8 cellular contexts compared by ENCODE assay signal in the genomic region with DNA sequence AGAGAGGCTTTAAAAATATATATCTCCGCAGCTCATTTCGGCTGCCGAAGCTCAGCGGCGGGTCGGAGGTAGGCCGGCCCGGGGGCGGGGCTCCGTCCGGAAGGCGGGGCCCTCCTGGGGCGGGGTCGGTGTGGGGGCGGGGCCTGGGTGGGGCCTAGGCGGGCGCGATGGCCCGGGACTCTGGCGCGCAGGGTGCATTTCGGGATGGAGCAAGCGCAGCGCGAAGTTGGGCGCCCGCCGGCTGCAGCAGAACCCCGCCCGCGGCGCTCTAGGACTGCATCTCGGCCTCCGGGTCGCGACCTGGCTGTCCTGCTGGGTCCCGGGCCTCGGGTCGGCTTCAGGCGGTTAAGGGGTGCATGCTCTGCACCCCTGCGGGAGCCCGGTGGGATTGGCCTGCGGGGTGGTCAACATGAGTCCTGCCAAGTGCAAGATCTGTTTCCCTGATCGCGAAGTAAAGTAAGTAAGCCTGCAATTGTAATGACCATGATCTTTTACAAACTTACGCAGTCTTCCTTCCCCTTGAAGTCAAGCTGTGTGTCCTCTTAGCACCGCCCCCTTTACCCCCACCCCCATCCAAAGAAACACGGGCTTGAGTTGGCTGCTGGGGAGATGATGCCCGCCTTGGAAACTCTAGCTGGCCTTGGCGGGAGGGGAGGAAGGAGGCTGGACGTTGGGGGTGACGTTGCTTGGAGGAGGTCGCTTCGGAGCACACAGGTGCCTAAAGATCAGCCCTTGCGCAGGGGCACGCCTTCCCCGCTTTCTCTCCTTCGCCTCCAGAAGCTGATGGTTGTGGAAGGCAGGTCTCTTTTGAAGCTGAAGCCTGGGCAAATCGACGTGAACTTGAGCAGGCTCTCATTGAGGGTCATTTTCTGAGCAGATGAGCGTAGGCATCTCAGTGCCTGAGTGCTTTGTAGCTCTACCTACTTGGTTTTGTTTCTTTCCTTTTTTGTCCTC. TPM values are rescaled to one million over a fixed set of nuclear protein-coding genes. Genes with fewer than 3 reads are reported as not detected.
DNase-seq lines count a peak whose midpoint lies in the region; ATAC-seq and TF ChIP-seq lines count a peak whose summit lies in the region.

No MANE protein-coding gene starts in this region.

- H3K27me3 ChIP-seq in HL-60 (ENCODE audit: insufficient read depth, poor library complexity, severe bottlenecking) (no peaks in the 10 kb centered on the region), OCI-LY1 (ENCODE audit: insufficient read depth, low read length) (no peaks in the 10 kb centered on the region), esophagus (ENCODE audit: control insufficient read depth in 1 of 2, insufficient read depth in 2 of 2, low read length in 2 of 2) (no peaks in the 10 kb centered on the region)

- no peaks in the 10 kb centered on the region for H3K9me2 ChIP-seq in OCI-LY1 (ENCODE audit: low read depth, low read length)

- H3K9me3 ChIP-seq in OCI-LY1 (ENCODE audit: low read length) = no peaks in the 10 kb centered on the region
- H3K9me3 ChIP-seq in esophagus (ENCODE audit: control insufficient read depth in 2 of 2, insufficient read depth in 1 of 2, low read depth in 1 of 2, low read length in 1 of 2) = no peaks in the 10 kb centered on the region

- DNase-seq in Ammon's horn (ENCODE audit: low spot score) = peak; percentile 84
- peak; percentile 61 to 74 for DNase-seq in HL-60 (ENCODE audit: low read depth in 1 of 2, low spot score in 1 of 2)
- DNase-seq in activated T-cell treated with anti-CD3 and anti-CD28 coated beads for 48 hours (ENCODE audit: low read depth) = peak; percentile 80
- peak; percentile 76 for DNase-seq in mucosa of gallbladder (ENCODE audit: low spot score)
- DNase-seq in stimulated activated CD8-positive, alpha-beta memory T cell treated with anti-CD3 and anti-CD28 coated beads, Interleukin-4, amount 100 ng/mL, for 1 hour (ENCODE audit: low read depth in 2 of 2, low spot score in 1 of 2) = peak; percentile 58 to 61

- H3K36me3 ChIP-seq in OCI-LY1 (ENCODE audit: insufficient read depth, low read length) (no peaks in the 10 kb centered on the region), esophagus (ENCODE audit: control insufficient read depth in 2 of 2, insufficient read depth in 2 of 2, low read length in 1 of 2) (no peaks in the 10 kb centered on the region)

- peak overlapping the region; percentile 91 for H3K4me2 ChIP-seq in OCI-LY1 (ENCODE audit: low read length)

- no peak overlapping the region for H2AFZ ChIP-seq in OCI-LY1 (ENCODE audit: low read length)

- no peaks in the 10 kb centered on the region for H4K20me1 ChIP-seq in OCI-LY1 (ENCODE audit: insufficient read depth, low read length)

- peak overlapping the region; percentile 61 for H3K27ac ChIP-seq in HL-60 (replicated peaks)
- peak overlapping the region; percentile 82 for H3K27ac ChIP-seq in OCI-LY1 (ENCODE audit: low read depth, low read length, poor library complexity, severe bottlenecking)
- peak overlapping the region; percentile 87 to 90 for H3K27ac ChIP-seq in esophagus (ENCODE audit: low read depth in 2 of 2, low read length in 1 of 2)

- peaks cover 22% of the 10 kb centered on the region for H3K4me1 ChIP-seq in OCI-LY1 (ENCODE audit: insufficient read depth, low read length, severe bottlenecking)
- peaks cover 0 to 2% of the 10 kb centered on the region in 2 donors for H3K4me1 ChIP-seq in esophagus (ENCODE audit: control insufficient read depth in 2 of 2, insufficient read depth in 2 of 2, low read length in 1 of 2)

- TF ChIP-seq CTCF in HL-60 (IDR thresholded peaks at IDR 0.05; ENCODE audit: insufficient read depth, low read length) = no peak
- no peak for TF ChIP-seq CTCF in OCI-LY1 (IDR thresholded peaks at IDR 0.05; ENCODE audit: low read length)

- no peaks in the 10 kb centered on the region for H3F3A ChIP-seq in OCI-LY1 (ENCODE audit: insufficient read depth, low read length)

- H3K79me2 ChIP-seq in OCI-LY1 (ENCODE audit: insufficient read depth, low read length) = no peaks in the 10 kb centered on the region

- 1% methylated on average over 49 to 61 of the region's 61 CpGs for WGBS in esophagus, 2 donors

- ATAC-seq in GM19351 (IDR thresholded peaks at IDR 0.05; ENCODE audit: unreplicated experiment) = peak; percentile 84

- peak overlapping the region; percentile 82 for H3K9ac ChIP-seq in OCI-LY1 (ENCODE audit: low read length)

- H3K4me3 ChIP-seq in HL-60 (replicated peaks; ENCODE audit: insufficient read depth, low read length) (peak overlapping the region; percentile 63), OCI-LY1 (ENCODE audit: low read depth, low read length, poor library complexity, severe bottlenecking) (peak overlapping the region; percentile 85), esophagus (ENCODE audit: low read depth in 1 of 2, low read length in 2 of 2) (peak overlapping the region; percentile 57 to 63)

RNA-seq across cellular contexts. Expression of gene ACACB, which starts 38.4 kb away (rescaled TPM):
- 10 to 100 TPM in 1 of 2 donors, 1 to 10 TPM in 1; 8.6 to 18.2 TPM for polyA plus RNA-seq in esophagus
- total RNA-seq in mucosa of gallbladder = 56.9 TPM

RNA-seq across cellular contexts. Expression of gene UNG, which starts 57.4 kb away (rescaled TPM):
- 10 to 100 TPM; 22.9 to 27.5 TPM for polyA plus RNA-seq in esophagus
- total RNA-seq in mucosa of gallbladder = 30.8 TPM

Comparison
In these comparisons a context has a peak if more than half of its experiments do, and no peak if none do; other contexts are left out.
1. Peak in every context shown above with its lines: DNase-seq, ATAC-seq, H3K4me3 ChIP-seq and H3K27ac ChIP-seq.